7 cellular contexts compared by ENCODE assay signal in genomic region chr16:55941552-55941951, GRCh38.
"Had no signal": no experiment of that assay in that cellular context is flagged by ENCODE, and none has a peak within 500 bp of the region (broad histone marks: within the 10 kb centered on the region; RNA-seq: fewer than 3 reads in every experiment).

No MANE protein-coding gene starts in this region.

- DNase-seq: GDM1, GF-D8 had no signal

- H3K4me3 ChIP-seq: GM12878 had no signal

- FAIRE-seq: G401.6, GM12878, GM12891, GM12892, GM18507 had no signal

- ATAC-seq: GM12878 had no signal
